Comparison of ENCODE assay signal across 24 cellular contexts in genomic region chr2:15163316-15163715, GRCh38.
DNase-seq lines count a peak whose midpoint lies in the region; ATAC-seq and TF ChIP-seq lines count a peak whose summit lies in the region.
"Had no signal": no experiment of that assay in that cellular context is flagged by ENCODE, and none has a peak within 500 bp of the region (broad histone marks: within the 10 kb centered on the region; RNA-seq: fewer than 3 reads in every experiment).

No MANE protein-coding gene starts in this region.

- ATAC-seq in left colon, result no peak
- ATAC-seq: HCT116, HepG2, K562 had no signal

- no peak overlapping the region for H3K27ac ChIP-seq in uterus

- intact Hi-C loops in left colon (cut with DNase I, micrococcal nuclease) (no loop called here), uterus (cut with DNase I; ENCODE audit: low total_unique reads) (no loop called here)

- no peaks in the 10 kb centered on the region for H3K4me1 ChIP-seq in uterus

- no peak for TF ChIP-seq POLR2A in uterus (IDR thresholded peaks at IDR 0.05)

- H3K4me3 ChIP-seq in foreskin fibroblast (ENCODE audit: low read depth in 1 of 2, low read length in 2 of 2) (no peak overlapping the region), uterus (no peak overlapping the region)
- H3K4me3 ChIP-seq: K562 had no signal

- no peaks in the 10 kb centered on the region for H3K9me3 ChIP-seq in uterus

- no peaks in the 10 kb centered on the region for H3K36me3 ChIP-seq in uterus

- TF ChIP-seq CTCF in foreskin fibroblast (IDR thresholded peaks at IDR 0.05; ENCODE audit: low read depth, low read length) (no peak), uterus (IDR thresholded peaks at IDR 0.05) (no peak)

- peak; percentile 16 for DNase-seq in AG08396 (ENCODE audit: low spot score)
- DNase-seq in GM03348 (ENCODE audit: low spot score), result peak; percentile 29
- peak; percentile 22 for DNase-seq in RPMI7951 (ENCODE audit: low read depth)
- peak; percentile 3 to 55 for DNase-seq in foreskin fibroblast
- DNase-seq in stimulated activated CD4-positive, alpha-beta T cell treated with anti-CD3 and anti-CD28 coated beads, Interleukin-15, amount 100 ng/mL, for 24 hours, result no peak
- no peak for DNase-seq in left colon
- DNase-seq in uterus, result no peak
- DNase-seq in NCI-H1694 (lab: John Stamatoyannopoulos, UW), result no peak
- DNase-seq: 8988T; ACHN; C1 segment of cervical spinal cord; CD8-positive, alpha-beta memory T cell; DMS 273 treated with DMSO at 0.1 percent for 48 hours; DMS79; Kasumi-1; NCI-H1092 treated with DMSO at 0.1 percent for 48 hours; NCI-H1436 treated with DMSO at 0.1 percent for 48 hours; NCI-H2029; NCI-H526 treated with DMSO at 0.1 percent for 48 hours; SHP77 treated with DMSO at 0.1 percent for 48 hours; T-helper 1 cell had no signal

- no peaks in the 10 kb centered on the region for H3K27me3 ChIP-seq in uterus

Comparison
In these comparisons a context has a peak if more than half of its experiments do, and no peak if none do; other contexts are left out.
1. DNase-seq: peak in AG08396 (single experiment), GM03348 (single experiment), RPMI7951 (single experiment) and foreskin fibroblast (2 of 2); none in stimulated activated CD4-positive, alpha-beta T cell treated with anti-CD3 and anti-CD28 coated beads, Interleukin-15, amount 100 ng/mL, for 24 hours (single experiment), left colon (0 of 2), uterus (0 of 2) and NCI-H1694 (single experiment).